In the genomic region with DNA sequence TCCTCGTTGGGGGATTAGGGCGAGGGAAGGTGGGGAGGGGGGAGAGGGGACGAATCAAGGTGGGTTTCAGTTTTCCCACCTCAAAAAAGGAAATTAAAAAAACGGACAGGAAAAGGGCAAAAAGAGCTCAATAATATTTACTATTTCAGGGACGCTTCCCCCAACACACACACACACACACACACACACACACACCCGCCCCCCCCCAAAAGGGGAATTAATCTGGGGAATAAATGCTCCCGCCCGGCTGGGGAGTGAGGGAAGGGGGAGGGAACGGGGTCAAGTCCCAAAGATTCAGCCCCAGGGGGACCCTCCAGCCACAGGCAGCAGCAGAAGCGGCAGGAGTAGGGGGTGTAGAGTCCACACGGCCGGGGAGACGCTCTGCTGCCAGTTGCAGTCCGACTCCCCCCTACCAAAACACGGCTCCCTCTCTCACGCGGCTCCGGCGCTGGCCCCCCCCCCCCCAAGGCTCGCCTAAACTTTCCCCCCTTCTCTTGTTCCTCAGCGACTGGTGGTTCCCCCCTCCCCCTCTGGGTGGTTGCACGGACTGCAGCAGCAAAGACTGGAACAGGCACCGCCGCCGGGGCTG, we compare ENCODE assay signal across 1 cellular context.
TF ChIP-seq lines count a peak whose summit lies in the region.

No MANE protein-coding gene starts in this region.

TF ChIP-seq in GM23338, 12 proteins besides CTCF, POLR2A, EP300 and RAD21 (continued from another document):
- TF ChIP-seq, protein P1, sequence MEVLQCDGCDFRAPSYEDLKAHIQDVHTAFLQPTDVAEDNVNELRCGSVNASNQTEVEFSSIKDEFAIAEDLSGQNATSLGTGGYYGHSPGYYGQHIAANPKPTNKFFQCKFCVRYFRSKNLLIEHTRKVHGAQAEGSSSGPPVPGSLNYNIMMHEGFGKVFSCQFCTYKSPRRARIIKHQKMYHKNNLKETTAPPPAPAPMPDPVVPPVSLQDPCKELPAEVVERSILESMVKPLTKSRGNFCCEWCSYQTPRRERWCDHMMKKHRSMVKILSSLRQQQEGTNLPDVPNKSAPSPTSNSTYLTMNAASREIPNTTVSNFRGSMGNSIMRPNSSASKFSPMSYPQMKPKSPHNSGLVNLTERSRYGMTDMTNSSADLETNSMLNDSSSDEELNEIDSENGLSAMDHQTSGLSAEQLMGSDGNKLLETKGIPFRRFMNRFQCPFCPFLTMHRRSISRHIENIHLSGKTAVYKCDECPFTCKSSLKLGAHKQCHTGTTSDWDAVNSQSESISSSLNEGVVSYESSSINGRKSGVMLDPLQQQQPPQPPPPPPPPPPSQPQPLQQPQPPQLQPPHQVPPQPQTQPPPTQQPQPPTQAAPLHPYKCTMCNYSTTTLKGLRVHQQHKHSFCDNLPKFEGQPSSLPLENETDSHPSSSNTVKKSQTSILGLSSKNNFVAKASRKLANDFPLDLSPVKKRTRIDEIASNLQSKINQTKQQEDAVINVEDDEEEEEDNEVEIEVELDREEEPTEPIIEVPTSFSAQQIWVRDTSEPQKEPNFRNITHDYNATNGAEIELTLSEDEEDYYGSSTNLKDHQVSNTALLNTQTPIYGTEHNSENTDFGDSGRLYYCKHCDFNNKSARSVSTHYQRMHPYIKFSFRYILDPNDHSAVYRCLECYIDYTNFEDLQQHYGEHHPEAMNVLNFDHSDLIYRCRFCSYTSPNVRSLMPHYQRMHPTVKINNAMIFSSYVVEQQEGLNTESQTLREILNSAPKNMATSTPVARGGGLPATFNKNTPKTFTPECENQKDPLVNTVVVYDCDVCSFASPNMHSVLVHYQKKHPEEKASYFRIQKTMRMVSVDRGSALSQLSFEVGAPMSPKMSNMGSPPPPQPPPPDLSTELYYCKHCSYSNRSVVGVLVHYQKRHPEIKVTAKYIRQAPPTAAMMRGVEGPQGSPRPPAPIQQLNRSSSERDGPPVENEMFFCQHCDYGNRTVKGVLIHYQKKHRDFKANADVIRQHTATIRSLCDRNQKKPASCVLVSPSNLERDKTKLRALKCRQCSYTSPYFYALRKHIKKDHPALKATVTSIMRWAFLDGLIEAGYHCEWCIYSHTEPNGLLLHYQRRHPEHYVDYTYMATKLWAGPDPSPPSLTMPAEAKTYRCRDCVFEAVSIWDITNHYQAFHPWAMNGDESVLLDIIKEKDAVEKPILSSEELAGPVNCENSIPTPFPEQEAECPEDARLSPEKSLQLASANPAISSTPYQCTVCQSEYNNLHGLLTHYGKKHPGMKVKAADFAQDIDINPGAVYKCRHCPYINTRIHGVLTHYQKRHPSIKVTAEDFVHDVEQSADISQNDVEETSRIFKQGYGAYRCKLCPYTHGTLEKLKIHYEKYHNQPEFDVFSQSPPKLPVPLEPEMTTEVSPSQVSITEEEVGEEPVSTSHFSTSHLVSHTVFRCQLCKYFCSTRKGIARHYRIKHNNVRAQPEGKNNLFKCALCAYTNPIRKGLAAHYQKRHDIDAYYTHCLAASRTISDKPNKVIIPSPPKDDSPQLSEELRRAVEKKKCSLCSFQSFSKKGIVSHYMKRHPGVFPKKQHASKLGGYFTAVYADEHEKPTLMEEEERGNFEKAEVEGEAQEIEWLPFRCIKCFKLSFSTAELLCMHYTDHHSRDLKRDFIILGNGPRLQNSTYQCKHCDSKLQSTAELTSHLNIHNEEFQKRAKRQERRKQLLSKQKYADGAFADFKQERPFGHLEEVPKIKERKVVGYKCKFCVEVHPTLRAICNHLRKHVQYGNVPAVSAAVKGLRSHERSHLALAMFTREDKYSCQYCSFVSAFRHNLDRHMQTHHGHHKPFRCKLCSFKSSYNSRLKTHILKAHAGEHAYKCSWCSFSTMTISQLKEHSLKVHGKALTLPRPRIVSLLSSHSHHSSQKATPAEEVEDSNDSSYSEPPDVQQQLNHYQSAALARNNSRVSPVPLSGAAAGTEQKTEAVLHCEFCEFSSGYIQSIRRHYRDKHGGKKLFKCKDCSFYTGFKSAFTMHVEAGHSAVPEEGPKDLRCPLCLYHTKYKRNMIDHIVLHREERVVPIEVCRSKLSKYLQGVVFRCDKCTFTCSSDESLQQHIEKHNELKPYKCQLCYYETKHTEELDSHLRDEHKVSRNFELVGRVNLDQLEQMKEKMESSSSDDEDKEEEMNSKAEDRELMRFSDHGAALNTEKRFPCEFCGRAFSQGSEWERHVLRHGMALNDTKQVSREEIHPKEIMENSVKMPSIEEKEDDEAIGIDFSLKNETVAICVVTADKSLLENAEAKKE (CRISPR knock-in tag; IDR thresholded peaks at IDR 0.05): no peak
- TF ChIP-seq POLR2AphosphoS5 (IDR thresholded peaks at IDR 0.05; ENCODE audit: low read depth) (no peak), NANOG (IDR thresholded peaks at IDR 0.05; ENCODE audit: borderline replicate concordance) (no peak), EZH2phosphoT487 (IDR thresholded peaks at IDR 0.05; ENCODE audit: unreplicated experiment) (no peak), CREB1 (CRISPR knock-in tag; IDR thresholded peaks at IDR 0.05; ENCODE audit: low read depth) (no peak), STAT1 (IDR thresholded peaks at IDR 0.05; ENCODE audit: unreplicated experiment) (no peak)
